ENCODE assay signal across 9 cellular contexts in the genomic region with DNA sequence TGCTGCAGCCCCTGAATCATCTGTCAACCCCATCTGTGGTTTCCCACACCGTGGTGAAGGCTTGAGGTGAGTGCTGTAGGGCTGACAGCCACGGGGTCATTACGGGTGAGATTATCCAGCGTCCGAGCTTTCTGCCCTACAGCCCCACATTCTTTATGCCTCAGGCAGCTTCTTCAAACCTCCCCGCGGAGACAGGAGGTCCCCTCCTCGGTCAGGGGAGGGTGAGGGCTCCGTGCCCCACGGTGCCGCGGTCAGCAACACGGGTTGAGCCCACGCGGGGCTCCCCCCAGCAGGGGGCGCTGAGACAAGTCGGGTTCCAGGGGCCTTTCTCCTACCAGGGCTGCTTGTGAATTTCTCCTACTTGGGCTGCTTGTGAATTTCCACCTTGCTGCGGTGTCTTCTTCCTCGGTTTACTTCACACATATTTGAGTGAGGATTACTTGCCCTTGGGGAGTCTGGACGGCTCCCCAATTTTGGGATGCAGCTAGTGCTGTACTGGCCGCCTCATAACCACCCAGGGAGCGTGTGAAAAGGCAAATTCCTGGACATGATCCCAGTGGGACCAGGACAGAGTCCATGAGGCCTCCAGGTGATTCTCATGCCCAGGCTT. TPM values are rescaled to one million over a fixed set of nuclear protein-coding genes. Genes with fewer than 3 reads are reported as not detected.
DNase-seq lines count a peak whose midpoint lies in the region; ATAC-seq, FAIRE-seq and TF ChIP-seq lines count a peak whose summit lies in the region.
"Had no signal": no experiment of that assay in that cellular context is flagged by ENCODE, and none has a peak within 500 bp of the region (broad histone marks: within the 10 kb centered on the region; RNA-seq: fewer than 3 reads in every experiment).

No MANE protein-coding gene starts in this region.

- H3K4me3 Mint-ChIP-seq in activated B cell treated with CpG ODN at 0.5 μM for 24 hours: no peak overlapping the region

- H3K14ac ChIP-seq in mesenchymal stem cell (ENCODE audit: low read length in 2 of 2): no peak overlapping the region

- intact Hi-C loops in Right ventricle myocardium inferior (cut with DNase I) (loop anchor here (2.0 kb wide), 1 partner anchor 24 kb away; no protein-coding TSS in a partner anchor), activated B cell treated with CpG ODN at 0.5 μM for 24 hours (cut with micrococcal nuclease) (loop anchor here (1.0 kb wide), 1 partner anchor 139 kb away; no protein-coding TSS in a partner anchor)

- no peak overlapping the region for H3K27ac ChIP-seq in cardiac muscle cell
- H3K27ac ChIP-seq in mesenchymal stem cell (ENCODE audit: low read length, poor library complexity, severe bottlenecking): no peak overlapping the region

- H3K27me3 ChIP-seq in cardiac muscle cell (no peaks in the 10 kb centered on the region), bronchial epithelial cell (ENCODE audit: control insufficient read depth, insufficient read depth, low read length) (no peaks in the 10 kb centered on the region), mesenchymal stem cell (ENCODE audit: control insufficient read depth in 1 of 2, insufficient read depth in 1 of 2, low read length in 2 of 2) (peaks cover 18 to 58% of the 10 kb centered on the region in 2 experiments)

- no peaks in the 10 kb centered on the region for H3K4me1 ChIP-seq in cardiac muscle cell (ENCODE audit: low read depth)
- peaks cover 10% of the 10 kb centered on the region for H3K4me1 ChIP-seq in mesenchymal stem cell (ENCODE audit: control insufficient read depth, insufficient read depth, low read depth, low read length)

- no peak overlapping the region for H3K4me2 ChIP-seq in mesenchymal stem cell (ENCODE audit: low read length, poor library complexity, severe bottlenecking)

- WGBS in mesenchymal stem cell: 58% methylated on average over 22 of the region's 22 CpGs

- H3K4me3 ChIP-seq in cardiac muscle cell (no peak overlapping the region), bronchial epithelial cell (ENCODE audit: low read depth, low read length) (no peak overlapping the region), mesenchymal stem cell (ENCODE audit: insufficient read depth in 1 of 2, low read depth in 1 of 2, low read length in 2 of 2) (no peak overlapping the region)

- peak; percentile 89 for TF ChIP-seq CTCF in cardiac muscle cell (IDR thresholded peaks at IDR 0.05; ENCODE audit: low read depth, low read length)
- peak; percentile 26 for TF ChIP-seq CTCF in activated B cell treated with CpG ODN at 0.5 μM for 24 hours (IDR thresholded peaks at IDR 0.05)
- TF ChIP-seq CTCF in bronchial epithelial cell (IDR thresholded peaks at IDR 0.05; ENCODE audit: insufficient read depth, low read length, severe bottlenecking): peak; percentile 83

- no peak overlapping the region for H2BK120ac ChIP-seq in mesenchymal stem cell (ENCODE audit: low read depth, low read length)

- no peaks in the 10 kb centered on the region for H3K9me3 ChIP-seq in cardiac muscle cell (ENCODE audit: low read depth)
- no peaks in the 10 kb centered on the region for H3K9me3 ChIP-seq in mesenchymal stem cell (ENCODE audit: control insufficient read depth, low read length)

- no peak overlapping the region for H2BK15ac ChIP-seq in mesenchymal stem cell (ENCODE audit: low read depth, poor library complexity, severe bottlenecking)

- no peak overlapping the region for H3K4ac ChIP-seq in mesenchymal stem cell (ENCODE audit: low read depth in 1 of 2, low read length in 2 of 2)

- H3K9me3 Mint-ChIP-seq in activated B cell treated with CpG ODN at 0.5 μM for 24 hours: no peaks in the 10 kb centered on the region

- peak overlapping the region; percentile 4 for H2BK5ac ChIP-seq in mesenchymal stem cell (ENCODE audit: low read depth, low read length, poor library complexity, severe bottlenecking)

- H3K36me3 Mint-ChIP-seq in activated B cell treated with CpG ODN at 0.5 μM for 24 hours (ENCODE audit: low read depth): no peaks in the 10 kb centered on the region

- ATAC-seq in Right ventricle myocardium inferior (no peak), activated B cell treated with CpG ODN at 0.5 μM for 24 hours (ENCODE audit: low read depth) (peak; percentile 58), HG02798 (IDR thresholded peaks at IDR 0.05; ENCODE audit: poor library complexity, unreplicated experiment) (no peak)

- DNase-seq in cardiac muscle cell (ENCODE audit: low read depth in 1 of 2, low spot score in 1 of 2) (peak; percentile 46 to 60), Right ventricle myocardium inferior (ENCODE audit: missing footprints) (no peak), activated B cell treated with CpG ODN at 0.5 μM for 24 hours (peak; percentile 52), bronchial epithelial cell (ENCODE audit: low read depth) (no peak), mesenchymal stem cell (peak; percentile 17), HPDE6-E6E7 (ENCODE audit: extremely low spot score) (no peak)
- DNase-seq in stimulated activated CD8-positive, alpha-beta memory T cell treated with anti-CD3 and anti-CD28 coated beads, Interleukin-4, amount 100 ng/mL, for 4 hours (ENCODE audit: low read depth in 2 of 2, low spot score in 1 of 2): peak; percentile 13 to 18

- POLR2A ChIA-PET in activated B cell treated with CpG ODN at 0.5 μM for 24 hours (lab: Charles Lee): no interaction called here

- no peak overlapping the region for H4K8ac ChIP-seq in mesenchymal stem cell (ENCODE audit: low read length)

- H3K4me1 Mint-ChIP-seq in activated B cell treated with CpG ODN at 0.5 μM for 24 hours: no peaks in the 10 kb centered on the region

- H3K27me3 Mint-ChIP-seq in activated B cell treated with CpG ODN at 0.5 μM for 24 hours: peaks cover 20% of the 10 kb centered on the region

- no peak overlapping the region for H3K23ac ChIP-seq in mesenchymal stem cell (ENCODE audit: low read length in 2 of 2)

- H3K18ac ChIP-seq in mesenchymal stem cell (ENCODE audit: low read depth in 1 of 2, low read length in 2 of 2): no peak overlapping the region

- peak overlapping the region; percentile 56 for H2AFZ ChIP-seq in mesenchymal stem cell (ENCODE audit: low read depth, low read length)

- H3K79me1 ChIP-seq in mesenchymal stem cell (replicated peaks; ENCODE audit: low read length, poor library complexity, severe bottlenecking): no peaks in the 10 kb centered on the region

- CTCF ChIA-PET in activated B cell treated with CpG ODN at 0.5 μM for 24 hours (lab: Charles Lee): interaction anchor here (1.1 kb wide), 1 partner anchor 131 kb away, joined by 3 read pairs; no protein-coding TSS in a partner anchor

- H4K91ac ChIP-seq in mesenchymal stem cell (ENCODE audit: low read length): no peak overlapping the region

- H3K27ac Mint-ChIP-seq in activated B cell treated with CpG ODN at 0.5 μM for 24 hours: no peak overlapping the region

- H2BK12ac ChIP-seq in mesenchymal stem cell (ENCODE audit: low read length in 2 of 2): no peak overlapping the region

- FAIRE-seq in bronchial epithelial cell (lab: Jason Lieb, UNC): no peak

- H3K36me3 ChIP-seq in cardiac muscle cell: no peaks in the 10 kb centered on the region
- H3K36me3 ChIP-seq in bronchial epithelial cell (ENCODE audit: control insufficient read depth, insufficient read depth, low read length): no peaks in the 10 kb centered on the region
- no peaks in the 10 kb centered on the region for H3K36me3 ChIP-seq in mesenchymal stem cell (ENCODE audit: control insufficient read depth in 1 of 2, insufficient read depth in 2 of 2, low read depth in 1 of 2, low read length in 2 of 2)

- no peak overlapping the region for H2AK5ac ChIP-seq in mesenchymal stem cell (ENCODE audit: low read length, severe bottlenecking)

- H3K9ac ChIP-seq in mesenchymal stem cell (ENCODE audit: low read length): no peak overlapping the region

RNA-seq across cellular contexts. Expression of a gene that starts 18.1 kb away (rescaled TPM):
- total RNA-seq in cardiac muscle cell: 0.18 TPM in 1 of 2 replicates, not detected in the other
- polyA plus RNA-seq in cardiac muscle cell: 0.34 and 0.40 TPM in 2 replicates
- 0.14 TPM for total RNA-seq in Right ventricle myocardium inferior
- not detected in 2 replicates for total RNA-seq in activated B cell treated with CpG ODN at 0.5 μM for 24 hours
- total RNA-seq in bronchial epithelial cell: not detected in 2 replicates
- not detected for polyA plus RNA-seq in mesenchymal stem cell (2013, experiment 1 of 2)
- polyA plus RNA-seq in mesenchymal stem cell (2013, experiment 2 of 2): not detected
- total RNA-seq: glomerular endothelial cell had no signal

RNA-seq across cellular contexts. Expression of a gene that starts 48.9 kb away (rescaled TPM):
- total RNA-seq in cardiac muscle cell (17.1 and 35.4 TPM in 2 replicates), Right ventricle myocardium inferior (83.3 TPM), activated B cell treated with CpG ODN at 0.5 μM for 24 hours (18.8 and 20.4 TPM in 2 replicates), bronchial epithelial cell (11.6 and 19.7 TPM in 2 replicates)
- polyA plus RNA-seq in cardiac muscle cell: 29.9 and 46.1 TPM in 2 replicates
- 78.1 TPM for polyA plus RNA-seq in mesenchymal stem cell (2013, experiment 1 of 2)
- polyA plus RNA-seq in mesenchymal stem cell (2013, experiment 2 of 2): 81.9 TPM

RNA-seq across cellular contexts. Expression of a gene that starts 49.9 kb away (rescaled TPM):
- total RNA-seq in cardiac muscle cell (not detected in 2 replicates), Right ventricle myocardium inferior (not detected), activated B cell treated with CpG ODN at 0.5 μM for 24 hours (0.42 TPM in 1 of 2 replicates, not detected in the other), bronchial epithelial cell (not detected in 2 replicates)
- polyA plus RNA-seq in cardiac muscle cell: not detected in 2 replicates
- polyA plus RNA-seq in mesenchymal stem cell (2013, experiment 1 of 2): not detected
- polyA plus RNA-seq in mesenchymal stem cell (2013, experiment 2 of 2): not detected
- total RNA-seq: glomerular endothelial cell had no signal

Comparison
In these comparisons a context has a peak if more than half of its experiments do, and no peak if none do; other contexts are left out.
1. DNase-seq: peak in cardiac muscle cell (2 of 2), activated B cell treated with CpG ODN at 0.5 μM for 24 hours (single experiment), mesenchymal stem cell (single experiment) and stimulated activated CD8-positive, alpha-beta memory T cell treated with anti-CD3 and anti-CD28 coated beads, Interleukin-4, amount 100 ng/mL, for 4 hours (2 of 2); none in Right ventricle myocardium inferior (single experiment), bronchial epithelial cell (single experiment) and HPDE6-E6E7 (single experiment).
2. CTCF ChIP-seq: peak in every context shown above with its lines; median percentile 89 in cardiac muscle cell; 83 in bronchial epithelial cell; 26 in activated B cell treated with CpG ODN at 0.5 μM for 24 hours.